1 cellular context compared by ENCODE assay signal in genomic region chr2:58441643-58442042, GRCh38.
TF ChIP-seq lines count a peak whose summit lies in the region.

No MANE protein-coding gene starts in this region.

TF ChIP-seq in WTC11, 78 proteins besides CTCF, POLR2A, EP300 and RAD21 (continued from another document):
- TF ChIP-seq SMAD3 (CRISPR knock-in tag; IDR thresholded peaks at IDR 0.05; ENCODE audit: borderline replicate concordance), result no peak
- TF ChIP-seq, protein P1, sequence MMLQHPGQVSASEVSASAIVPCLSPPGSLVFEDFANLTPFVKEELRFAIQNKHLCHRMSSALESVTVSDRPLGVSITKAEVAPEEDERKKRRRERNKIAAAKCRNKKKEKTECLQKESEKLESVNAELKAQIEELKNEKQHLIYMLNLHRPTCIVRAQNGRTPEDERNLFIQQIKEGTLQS (CRISPR knock-in tag; conservative IDR thresholded peaks at IDR 0.05), result no peak
- TF ChIP-seq GTF2I (CRISPR knock-in tag; conservative IDR thresholded peaks at IDR 0.05), result no peak
- TF ChIP-seq, protein P2, sequence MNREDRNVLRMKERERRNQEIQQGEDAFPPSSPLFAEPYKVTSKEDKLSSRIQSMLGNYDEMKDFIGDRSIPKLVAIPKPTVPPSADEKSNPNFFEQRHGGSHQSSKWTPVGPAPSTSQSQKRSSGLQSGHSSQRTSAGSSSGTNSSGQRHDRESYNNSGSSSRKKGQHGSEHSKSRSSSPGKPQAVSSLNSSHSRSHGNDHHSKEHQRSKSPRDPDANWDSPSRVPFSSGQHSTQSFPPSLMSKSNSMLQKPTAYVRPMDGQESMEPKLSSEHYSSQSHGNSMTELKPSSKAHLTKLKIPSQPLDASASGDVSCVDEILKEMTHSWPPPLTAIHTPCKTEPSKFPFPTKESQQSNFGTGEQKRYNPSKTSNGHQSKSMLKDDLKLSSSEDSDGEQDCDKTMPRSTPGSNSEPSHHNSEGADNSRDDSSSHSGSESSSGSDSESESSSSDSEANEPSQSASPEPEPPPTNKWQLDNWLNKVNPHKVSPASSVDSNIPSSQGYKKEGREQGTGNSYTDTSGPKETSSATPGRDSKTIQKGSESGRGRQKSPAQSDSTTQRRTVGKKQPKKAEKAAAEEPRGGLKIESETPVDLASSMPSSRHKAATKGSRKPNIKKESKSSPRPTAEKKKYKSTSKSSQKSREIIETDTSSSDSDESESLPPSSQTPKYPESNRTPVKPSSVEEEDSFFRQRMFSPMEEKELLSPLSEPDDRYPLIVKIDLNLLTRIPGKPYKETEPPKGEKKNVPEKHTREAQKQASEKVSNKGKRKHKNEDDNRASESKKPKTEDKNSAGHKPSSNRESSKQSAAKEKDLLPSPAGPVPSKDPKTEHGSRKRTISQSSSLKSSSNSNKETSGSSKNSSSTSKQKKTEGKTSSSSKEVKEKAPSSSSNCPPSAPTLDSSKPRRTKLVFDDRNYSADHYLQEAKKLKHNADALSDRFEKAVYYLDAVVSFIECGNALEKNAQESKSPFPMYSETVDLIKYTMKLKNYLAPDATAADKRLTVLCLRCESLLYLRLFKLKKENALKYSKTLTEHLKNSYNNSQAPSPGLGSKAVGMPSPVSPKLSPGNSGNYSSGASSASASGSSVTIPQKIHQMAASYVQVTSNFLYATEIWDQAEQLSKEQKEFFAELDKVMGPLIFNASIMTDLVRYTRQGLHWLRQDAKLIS (CRISPR knock-in tag; IDR thresholded peaks at IDR 0.05; ENCODE audit: borderline replicate concordance), result no peak
- TF ChIP-seq TP53 (CRISPR knock-in tag; IDR thresholded peaks at IDR 0.05), result no peak
- no peak for TF ChIP-seq GRHL2 (CRISPR knock-in tag; IDR thresholded peaks at IDR 0.05; ENCODE audit: insufficient replicate concordance, severe bottlenecking)
- no peak for TF ChIP-seq TCF7 (CRISPR knock-in tag; IDR thresholded peaks at IDR 0.05; ENCODE audit: low read depth)
- no peak for TF ChIP-seq IRF2 (CRISPR knock-in tag; IDR thresholded peaks at IDR 0.05; ENCODE audit: borderline replicate concordance, low read depth)
- TF ChIP-seq, protein P3, sequence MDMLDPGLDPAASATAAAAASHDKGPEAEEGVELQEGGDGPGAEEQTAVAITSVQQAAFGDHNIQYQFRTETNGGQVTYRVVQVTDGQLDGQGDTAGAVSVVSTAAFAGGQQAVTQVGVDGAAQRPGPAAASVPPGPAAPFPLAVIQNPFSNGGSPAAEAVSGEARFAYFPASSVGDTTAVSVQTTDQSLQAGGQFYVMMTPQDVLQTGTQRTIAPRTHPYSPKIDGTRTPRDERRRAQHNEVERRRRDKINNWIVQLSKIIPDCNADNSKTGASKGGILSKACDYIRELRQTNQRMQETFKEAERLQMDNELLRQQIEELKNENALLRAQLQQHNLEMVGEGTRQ (CRISPR knock-in tag; IDR thresholded peaks at IDR 0.05), result no peak
